ENCODE assay signal across 23 cellular contexts in genomic region chrX:49233887-49234555, GRCh38. TPM values are rescaled to one million over a fixed set of nuclear protein-coding genes. Genes with fewer than 3 reads are reported as not detected.
"Had no signal": no experiment of that assay in that cellular context is flagged by ENCODE, and none has a peak within 500 bp of the region (broad histone marks: within the 10 kb centered on the region; RNA-seq: fewer than 3 reads in every experiment).

No MANE protein-coding gene starts in this region.

- DNase-seq: activated CD4-positive, alpha-beta memory T cell treated with anti-CD3 and anti-CD28 coated beads, Interleukin-2, amount 10 ng/mL, durations not matched to agents 7 days and 5 days; activated CD4-positive, alpha-beta T cell treated with anti-CD3 and anti-CD28 coated beads, Interleukin-2, amount 10 ng/mL, durations not matched to agents 24 days and 14 days; activated effector memory CD4-positive, alpha-beta T cell treated with anti-CD3 and anti-CD28 coated beads, Interleukin-2, amount 50 U/mL, for 16 hours; activated naive CD4-positive, alpha-beta T cell treated with anti-CD3 and anti-CD28 coated beads, Interleukin-2, amount 10 ng/mL, durations not matched to agents 7 days and 5 days; activated T-cell treated with anti-CD3 and anti-CD28 coated beads, Interleukin-2, amount 50 U/mL, for 72 hours; effector memory CD4-positive, alpha-beta T cell; head of caudate nucleus; left colon; naive thymus-derived CD8-positive, alpha-beta T cell; stimulated activated CD4-positive, alpha-beta T cell treated with anti-CD3 and anti-CD28 coated beads, Interleukin-12 subunit alpha, Interleukin-12 subunit beta, amount 100 ng/mL, for 4 hours; stimulated activated CD4-positive, alpha-beta T cell treated with anti-CD3 and anti-CD28 coated beads, Interleukin-4, amount 100 ng/mL, for 4 hours; stimulated activated naive CD8-positive, alpha-beta T cell treated with anti-CD3 and anti-CD28 coated beads, Interleukin-15, Interleukin-2, amounts not matched to agents 100 U/mL and 50 U/mL, for 24 hours had no signal

- H3K4me2 ChIP-seq: neural progenitor cell had no signal

- ATAC-seq: activated CD4-positive, CD25-positive, alpha-beta regulatory T cell treated with anti-CD3 and anti-CD28 coated beads, Interleukin-2, amount 50 U/mL, for 24 hours; activated T-cell treated with anti-CD3 and anti-CD28 coated beads, Interleukin-2, amount 50 U/mL, for 72 hours; esophagus mucosa; gastroesophageal sphincter; left colon; naive thymus-derived CD8-positive, alpha-beta T cell; stimulated activated naive CD8-positive, alpha-beta T cell treated with anti-CD3 and anti-CD28 coated beads, Interleukin-15, Interleukin-2, amounts not matched to agents 100 U/mL and 50 U/mL, for 24 hours had no signal

- H3K4me3 ChIP-seq: gastroesophageal sphincter, lung, upper lobe of left lung had no signal

- H3K27ac ChIP-seq: gastroesophageal sphincter, neural progenitor cell, upper lobe of left lung had no signal

- H3K9me3 ChIP-seq: gastroesophageal sphincter had no signal

- H2AFZ ChIP-seq: neural progenitor cell had no signal

- H3K27me3 ChIP-seq: neural progenitor cell, upper lobe of left lung had no signal

- H3K36me3 ChIP-seq: gastroesophageal sphincter, neural progenitor cell, upper lobe of left lung had no signal

- H3K9ac ChIP-seq: neural progenitor cell had no signal

RNA-seq across cellular contexts. Expression of gene CACNA1F, which starts 0.9 kb away (rescaled TPM):
- total RNA-seq: chondrocyte, mesenteric fat pad, skeletal muscle tissue had no signal

RNA-seq across cellular contexts. Expression of gene FOXP3, which starts 30.5 kb away (rescaled TPM):
- total RNA-seq: dermis microvascular lymphatic vessel endothelial cell, mesenteric fat pad, omental fat pad, skeletal muscle tissue had no signal
